ENCODE assay signal across 10 cellular contexts in genomic region chr17:7481842-7482741, GRCh38. TPM values are rescaled to one million over a fixed set of nuclear protein-coding genes. Genes with fewer than 3 reads are reported as not detected.
DNase-seq lines count a peak whose midpoint lies in the region; ATAC-seq and TF ChIP-seq lines count a peak whose summit lies in the region.
"Not testable (repeated sequence)": the region's sequence is repeated elsewhere in the genome, so short reads cannot be mapped to it uniquely, and the experiment has no call there.
"Had no signal": no experiment of that assay in that cellular context is flagged by ENCODE, and none has a peak within 500 bp of the region (broad histone marks: within the 10 kb centered on the region; RNA-seq: fewer than 3 reads in every experiment).

No MANE protein-coding gene starts in this region.

- not testable (repeated sequence) for ATAC-seq in T-helper 17 cell; activated naive CD8-positive, alpha-beta T cell treated with anti-CD3 and anti-CD28 coated beads, Interleukin-2, amount 50 U/mL, for 24 hours

- not testable (repeated sequence) for H3K36me3 ChIP-seq in subcutaneous abdominal adipose tissue (ENCODE audit: control insufficient read depth in 5 of 5, insufficient read depth in 5 of 5, low read length in 5 of 5)

- H3K9me3 ChIP-seq in T-helper 17 cell (ENCODE audit: control insufficient read depth, low read length, poor library complexity, severe bottlenecking); subcutaneous abdominal adipose tissue (ENCODE audit: control insufficient read depth in 5 of 5, low read length in 5 of 5): not testable (repeated sequence)

- intact Hi-C loops in CD14-positive monocyte (cut with micrococcal nuclease) = loop anchor here in 1 of 2 donors (5.0 to 10.0 kb wide), 4 partner anchors 90 to 360 kb away; partner anchors contain the start of genes DVL2, KCTD11, PHF23 and TMEM95

- H3K27me3 Mint-ChIP-seq in CD14-positive monocyte (ENCODE audit: low read depth in 3 of 3); T-helper 17 cell; activated naive CD8-positive, alpha-beta T cell treated with anti-CD3 and anti-CD28 coated beads, Interleukin-2, amount 50 U/mL, for 24 hours; nephron progenitor cell (ENCODE audit: low read depth, poor library complexity): not testable (repeated sequence)
- peaks cover 20% of the 10 kb centered on the region for H3K27me3 Mint-ChIP-seq in glutamatergic neuron (ENCODE audit: unreplicated experiment)

- H3K27ac Mint-ChIP-seq in CD14-positive monocyte = peak overlapping the region in 6 of 7 donors; percentile 35 to 100 (median 100)
- peak overlapping the region; percentile 100 for H3K27ac Mint-ChIP-seq in T-helper 17 cell
- H3K27ac Mint-ChIP-seq in activated naive CD8-positive, alpha-beta T cell treated with anti-CD3 and anti-CD28 coated beads, Interleukin-2, amount 50 U/mL, for 24 hours = peak overlapping the region; percentile 100
- peak overlapping the region; percentile 55 for H3K27ac Mint-ChIP-seq in glutamatergic neuron (ENCODE audit: unreplicated experiment)
- H3K27ac Mint-ChIP-seq in nephron progenitor cell = peak overlapping the region; percentile 100

- H3K4me1 Mint-ChIP-seq in CD14-positive monocyte = peaks cover 68% of the 10 kb centered on the region
- H3K4me1 Mint-ChIP-seq in T-helper 17 cell = peaks cover 64% of the 10 kb centered on the region
- H3K4me1 Mint-ChIP-seq in activated naive CD8-positive, alpha-beta T cell treated with anti-CD3 and anti-CD28 coated beads, Interleukin-2, amount 50 U/mL, for 24 hours = peaks cover 73% of the 10 kb centered on the region
- H3K4me1 Mint-ChIP-seq in glutamatergic neuron (ENCODE audit: low read depth, unreplicated experiment) = peaks cover 46% of the 10 kb centered on the region
- peaks cover 85% of the 10 kb centered on the region for H3K4me1 Mint-ChIP-seq in nephron progenitor cell

- H3K4me3 ChIP-seq in subcutaneous abdominal adipose tissue (ENCODE audit: low read depth in 1 of 5, low read length in 5 of 5) = not testable (repeated sequence)

- not testable (repeated sequence) for DNase-seq in CD14-positive monocyte (ENCODE audit: low spot score); T-helper 17 cell; activated naive CD8-positive, alpha-beta T cell treated with anti-CD3 and anti-CD28 coated beads, Interleukin-2, amount 50 U/mL, for 24 hours; glutamatergic neuron; nephron progenitor cell

- peak overlapping the region; percentile 99 for H3K27ac ChIP-seq in subcutaneous abdominal adipose tissue (ENCODE audit: low read depth, low read length)

- H3K4me1 ChIP-seq in subcutaneous abdominal adipose tissue (ENCODE audit: control insufficient read depth in 5 of 5, insufficient read depth in 5 of 5, low read length in 5 of 5) = peaks cover 8 to 66% (median 60%) of the 10 kb centered on the region in 5 donors

- TF ChIP-seq CTCF in CD14-positive monocyte (IDR thresholded peaks at IDR 0.05); glutamatergic neuron (IDR thresholded peaks at IDR 0.05; ENCODE audit: partially characterized antibody, unreplicated experiment); nephron progenitor cell (IDR thresholded peaks at IDR 0.05): not testable (repeated sequence)

- H3K4me3 Mint-ChIP-seq in CD14-positive monocyte = not testable (repeated sequence)
- H3K4me3 Mint-ChIP-seq in T-helper 17 cell (peak overlapping the region; percentile 58), glutamatergic neuron (ENCODE audit: unreplicated experiment) (peak overlapping the region; percentile 98), nephron progenitor cell (peak overlapping the region; percentile 99)
- peak overlapping the region; percentile 99 for H3K4me3 Mint-ChIP-seq in activated naive CD8-positive, alpha-beta T cell treated with anti-CD3 and anti-CD28 coated beads, Interleukin-2, amount 50 U/mL, for 24 hours

- H3K36me3 Mint-ChIP-seq in CD14-positive monocyte; T-helper 17 cell (ENCODE audit: low read depth); glutamatergic neuron (ENCODE audit: unreplicated experiment): not testable (repeated sequence)
- H3K36me3 Mint-ChIP-seq in activated naive CD8-positive, alpha-beta T cell treated with anti-CD3 and anti-CD28 coated beads, Interleukin-2, amount 50 U/mL, for 24 hours (ENCODE audit: low read depth) = peaks cover 21% of the 10 kb centered on the region
- H3K36me3 Mint-ChIP-seq in nephron progenitor cell (ENCODE audit: low read depth) = peaks cover 12% of the 10 kb centered on the region

- not testable (repeated sequence) for H3K9ac ChIP-seq in subcutaneous abdominal adipose tissue (ENCODE audit: low read length in 5 of 5)

- not testable (repeated sequence) for H3K27me3 ChIP-seq in subcutaneous abdominal adipose tissue (ENCODE audit: control insufficient read depth in 5 of 5, insufficient read depth in 4 of 5, low read length in 5 of 5)

- H3K9me3 Mint-ChIP-seq in CD14-positive monocyte; activated naive CD8-positive, alpha-beta T cell treated with anti-CD3 and anti-CD28 coated beads, Interleukin-2, amount 50 U/mL, for 24 hours; nephron progenitor cell: not testable (repeated sequence)
- peaks cover 28% of the 10 kb centered on the region for H3K9me3 Mint-ChIP-seq in glutamatergic neuron (ENCODE audit: unreplicated experiment)

RNA-seq across cellular contexts. Expression of gene SLC35G6, which starts 0.8 kb away (rescaled TPM):
- polyA plus RNA-seq in CD14-positive monocyte = not detected
- total RNA-seq in T-helper 17 cell (not detected), glutamatergic neuron (ENCODE audit: unreplicated experiment) (0.34 TPM)
- total RNA-seq: colonic mucosa, M059J, sciatic nerve, urinary bladder had no signal
- polyA plus RNA-seq: urinary bladder had no signal

RNA-seq across cellular contexts. Expression of gene POLR2A, which starts 2.1 kb away (rescaled TPM):
- polyA plus RNA-seq in CD14-positive monocyte = 10 to 100 TPM; 12.1 to 25.4 TPM
- total RNA-seq in T-helper 17 cell (100 to 1,000 TPM; 553 to 572 TPM), glutamatergic neuron (ENCODE audit: unreplicated experiment) (200 TPM)

RNA-seq across cellular contexts. Expression of gene ZBTB4, which starts 2.7 kb away (rescaled TPM):
- 1 to 10 TPM; 3.4 to 4.4 TPM for polyA plus RNA-seq in CD14-positive monocyte
- total RNA-seq in T-helper 17 cell = 10 to 100 TPM; 44.9 to 49.5 TPM
- 25.1 TPM for total RNA-seq in glutamatergic neuron (ENCODE audit: unreplicated experiment)

RNA-seq across cellular contexts. Expression of gene CHRNB1, which starts 37.2 kb away (rescaled TPM):
- polyA plus RNA-seq in CD14-positive monocyte = 10 to 100 TPM; 14.7 to 15.7 TPM
- total RNA-seq in T-helper 17 cell = 1 to 10 TPM; 7.0 to 7.2 TPM
- total RNA-seq in glutamatergic neuron (ENCODE audit: unreplicated experiment) = 16.4 TPM

RNA-seq across cellular contexts. Expression of gene FGF11, which starts 42.8 kb away (rescaled TPM):
- polyA plus RNA-seq in CD14-positive monocyte = not detected
- 1 to 10 TPM; 2.0 to 2.6 TPM for total RNA-seq in T-helper 17 cell
- 4.8 TPM for total RNA-seq in glutamatergic neuron (ENCODE audit: unreplicated experiment)
